1 cellular context compared by ENCODE assay signal in the genomic region with DNA sequence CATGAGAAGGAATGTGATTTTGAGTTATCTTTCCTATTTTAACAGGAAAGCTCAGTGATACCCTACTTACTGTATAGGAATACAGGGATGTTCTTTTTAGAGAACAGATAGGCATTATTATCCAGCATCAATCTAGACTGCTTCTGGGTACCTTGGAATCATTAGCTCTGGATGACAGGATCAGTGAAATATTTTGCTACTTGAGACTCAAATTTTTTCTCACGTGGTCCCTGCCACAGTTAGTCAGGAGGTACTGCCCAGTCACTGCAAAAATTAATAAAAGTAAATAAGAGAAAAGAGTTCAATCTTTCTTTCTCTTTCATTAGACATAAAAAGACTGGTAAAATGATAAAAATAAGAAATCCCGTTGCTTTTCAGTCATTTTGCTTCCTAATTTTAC.
TF ChIP-seq lines count a peak whose summit lies in the region.

No MANE protein-coding gene starts in this region.

TF ChIP-seq in IMR-90, 13 proteins besides CTCF, POLR2A, EP300 and RAD21 (continued from another document):
- no peak for TF ChIP-seq RCOR1 (IDR thresholded peaks at IDR 0.05; ENCODE audit: insufficient replicate concordance, low read length)
- no peak for TF ChIP-seq CEBPB (IDR thresholded peaks at IDR 0.05; ENCODE audit: low read depth, low read length)
- TF ChIP-seq MXI1 (IDR thresholded peaks at IDR 0.05; ENCODE audit: borderline replicate concordance, low read depth, low read length), result no peak
